ENCODE assay signal across 1 cellular context in genomic region chr13:41696163-41697003, GRCh38.
TF ChIP-seq lines count a peak whose summit lies in the region.

No MANE protein-coding gene starts in this region.

TF ChIP-seq in HEK293, 187 proteins besides CTCF, POLR2A, EP300 and RAD21 (continued from another document):
- TF ChIP-seq HIC1 (tag by site-specific recombination; IDR thresholded peaks at IDR 0.05) (peak; percentile 81; the same call in 1 of the 2 replicates), TSHZ1 (tag by site-specific recombination; IDR thresholded peaks at IDR 0.05; ENCODE audit: borderline replicate concordance) (peak; percentile 95), MYNN (tag by site-specific recombination; IDR thresholded peaks at IDR 0.05; ENCODE audit: borderline replicate concordance) (no peak), IKZF3 (tag by site-specific recombination; IDR thresholded peaks at IDR 0.05) (peak; percentile 85), ZEB2 (tag by site-specific recombination; IDR thresholded peaks at IDR 0.05) (peak; percentile 100)
